ENCODE assay signal across 1 cellular context in genomic region chr1:121160118-121160517, GRCh38. TPM values are rescaled to one million over a fixed set of nuclear protein-coding genes. Genes with fewer than 3 reads are reported as not detected.
"Had no signal": no experiment of that assay in that cellular context is flagged by ENCODE, and none has a peak within 500 bp of the region (broad histone marks: within the 10 kb centered on the region; RNA-seq: fewer than 3 reads in every experiment).

No MANE protein-coding gene starts in this region.

RNA-seq across cellular contexts. Expression of gene FAM72B, which starts 24.0 kb away (rescaled TPM):
- total RNA-seq: naive thymus-derived CD8-positive, alpha-beta T cell had no signal
- polyA plus RNA-seq: naive thymus-derived CD8-positive, alpha-beta T cell had no signal
